In the genomic region with DNA sequence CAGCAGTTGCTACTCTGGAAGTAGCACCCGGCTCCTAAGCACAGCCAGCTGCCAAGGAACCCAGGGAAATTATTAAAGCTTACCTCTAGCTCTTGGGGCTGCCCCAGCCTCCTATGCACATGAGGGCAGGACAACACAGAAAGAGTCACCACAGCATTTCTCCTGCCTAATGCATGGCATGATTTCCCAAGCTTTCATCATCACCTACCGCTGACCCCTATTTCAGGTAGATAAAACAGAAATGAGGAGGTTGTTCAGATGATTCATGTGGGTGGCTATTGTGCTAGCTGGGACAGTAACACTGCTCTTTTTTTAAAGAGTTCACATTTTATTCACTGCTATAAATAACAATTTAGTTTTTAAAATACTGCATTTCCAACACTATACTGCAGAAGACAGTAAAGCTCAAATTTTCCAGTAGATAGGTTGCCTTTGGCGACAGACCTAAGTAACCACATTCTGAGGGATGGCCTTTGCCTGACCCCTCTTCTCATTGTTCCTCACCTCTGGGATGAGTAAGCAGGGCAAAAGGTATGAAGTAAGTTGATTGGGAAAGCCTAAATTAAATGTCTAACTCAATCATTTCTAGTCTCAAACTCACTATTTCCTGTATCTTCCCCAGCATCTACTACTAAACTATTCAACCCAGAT, we compare ENCODE assay signal across 1 cellular context.
TF ChIP-seq lines count a peak whose summit lies in the region.

No MANE protein-coding gene starts in this region.

TF ChIP-seq in SK-N-SH treated with all-trans-retinoic acid at 6 μM for 48 hours, 23 proteins besides CTCF, POLR2A, EP300 and RAD21 (continued from another document):
- TF ChIP-seq, protein P1, sequence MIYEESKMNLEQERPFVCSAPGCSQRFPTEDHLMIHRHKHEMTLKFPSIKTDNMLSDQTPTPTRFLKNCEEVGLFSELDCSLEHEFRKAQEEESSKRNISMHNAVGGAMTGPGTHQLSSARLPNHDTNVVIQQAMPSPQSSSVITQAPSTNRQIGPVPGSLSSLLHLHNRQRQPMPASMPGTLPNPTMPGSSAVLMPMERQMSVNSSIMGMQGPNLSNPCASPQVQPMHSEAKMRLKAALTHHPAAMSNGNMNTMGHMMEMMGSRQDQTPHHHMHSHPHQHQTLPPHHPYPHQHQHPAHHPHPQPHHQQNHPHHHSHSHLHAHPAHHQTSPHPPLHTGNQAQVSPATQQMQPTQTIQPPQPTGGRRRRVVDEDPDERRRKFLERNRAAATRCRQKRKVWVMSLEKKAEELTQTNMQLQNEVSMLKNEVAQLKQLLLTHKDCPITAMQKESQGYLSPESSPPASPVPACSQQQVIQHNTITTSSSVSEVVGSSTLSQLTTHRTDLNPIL (CRISPR knock-in tag; IDR thresholded peaks at IDR 0.05; ENCODE audit: low read depth): no peak
- TF ChIP-seq, protein P2, sequence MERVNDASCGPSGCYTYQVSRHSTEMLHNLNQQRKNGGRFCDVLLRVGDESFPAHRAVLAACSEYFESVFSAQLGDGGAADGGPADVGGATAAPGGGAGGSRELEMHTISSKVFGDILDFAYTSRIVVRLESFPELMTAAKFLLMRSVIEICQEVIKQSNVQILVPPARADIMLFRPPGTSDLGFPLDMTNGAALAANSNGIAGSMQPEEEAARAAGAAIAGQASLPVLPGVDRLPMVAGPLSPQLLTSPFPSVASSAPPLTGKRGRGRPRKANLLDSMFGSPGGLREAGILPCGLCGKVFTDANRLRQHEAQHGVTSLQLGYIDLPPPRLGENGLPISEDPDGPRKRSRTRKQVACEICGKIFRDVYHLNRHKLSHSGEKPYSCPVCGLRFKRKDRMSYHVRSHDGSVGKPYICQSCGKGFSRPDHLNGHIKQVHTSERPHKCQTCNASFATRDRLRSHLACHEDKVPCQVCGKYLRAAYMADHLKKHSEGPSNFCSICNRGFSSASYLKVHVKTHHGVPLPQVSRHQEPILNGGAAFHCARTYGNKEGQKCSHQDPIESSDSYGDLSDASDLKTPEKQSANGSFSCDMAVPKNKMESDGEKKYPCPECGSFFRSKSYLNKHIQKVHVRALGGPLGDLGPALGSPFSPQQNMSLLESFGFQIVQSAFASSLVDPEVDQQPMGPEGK (CRISPR knock-in tag; IDR thresholded peaks at IDR 0.05; ENCODE audit: borderline replicate concordance): no peak
- no peak for TF ChIP-seq ZFP3 (CRISPR knock-in tag; IDR thresholded peaks at IDR 0.05)
TF ChIP-seq in SK-N-SH treated with all-trans-retinoic acid at 6 μM for 48 hours: peak in this region for 0.
